In the genomic region with DNA sequence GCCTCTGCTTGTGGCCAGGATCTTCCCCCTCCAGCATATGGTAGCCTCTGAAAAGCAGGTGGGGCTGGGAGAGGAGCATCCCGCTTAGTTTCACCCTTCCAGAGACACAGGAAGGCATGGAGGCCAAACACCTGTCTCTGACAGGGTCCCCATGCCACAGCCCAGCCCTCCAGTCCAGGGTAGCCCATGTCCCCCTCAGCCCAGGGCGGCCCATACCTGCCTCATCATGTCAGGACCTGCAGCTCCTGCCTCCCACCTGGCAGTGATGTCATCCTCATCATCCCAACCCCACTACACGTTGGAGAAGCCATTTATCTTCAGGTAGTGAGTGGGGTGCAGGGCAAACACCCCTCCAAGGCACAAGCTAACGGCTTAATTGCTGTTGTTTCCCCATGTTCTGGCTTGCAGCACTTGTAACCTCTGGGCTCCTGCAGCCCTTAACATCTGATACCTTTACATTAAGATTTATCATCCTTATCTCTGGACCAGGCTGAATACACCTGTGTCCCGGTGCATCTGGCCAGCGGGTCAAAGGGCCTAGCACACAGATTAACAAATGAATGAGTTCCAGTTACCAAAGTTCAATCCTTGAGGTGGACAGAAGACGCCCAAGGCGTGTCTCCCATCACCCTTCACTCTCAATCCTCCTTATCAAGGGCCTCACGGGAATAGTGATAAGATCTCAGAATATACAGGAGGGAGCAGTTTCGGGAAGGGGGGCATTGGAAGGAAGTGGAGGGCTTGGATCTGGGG, we compare ENCODE assay signal across 1 cellular context.
TF ChIP-seq lines count a peak whose summit lies in the region.

No MANE protein-coding gene starts in this region.

TF ChIP-seq in GM12878, 131 proteins besides CTCF, POLR2A, EP300 and RAD21:
- TF ChIP-seq ZSCAN29 (IDR thresholded peaks at IDR 0.05) (no peak), TBL1XR1 (IDR thresholded peaks at IDR 0.05; ENCODE audit: low read depth, low read length) (no peak)
- TF ChIP-seq, protein P1, sequence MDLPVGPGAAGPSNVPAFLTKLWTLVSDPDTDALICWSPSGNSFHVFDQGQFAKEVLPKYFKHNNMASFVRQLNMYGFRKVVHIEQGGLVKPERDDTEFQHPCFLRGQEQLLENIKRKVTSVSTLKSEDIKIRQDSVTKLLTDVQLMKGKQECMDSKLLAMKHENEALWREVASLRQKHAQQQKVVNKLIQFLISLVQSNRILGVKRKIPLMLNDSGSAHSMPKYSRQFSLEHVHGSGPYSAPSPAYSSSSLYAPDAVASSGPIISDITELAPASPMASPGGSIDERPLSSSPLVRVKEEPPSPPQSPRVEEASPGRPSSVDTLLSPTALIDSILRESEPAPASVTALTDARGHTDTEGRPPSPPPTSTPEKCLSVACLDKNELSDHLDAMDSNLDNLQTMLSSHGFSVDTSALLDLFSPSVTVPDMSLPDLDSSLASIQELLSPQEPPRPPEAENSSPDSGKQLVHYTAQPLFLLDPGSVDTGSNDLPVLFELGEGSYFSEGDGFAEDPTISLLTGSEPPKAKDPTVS (IDR thresholded peaks at IDR 0.05; ENCODE audit: low read depth, low read length) = no peak
- TF ChIP-seq, protein P2, sequence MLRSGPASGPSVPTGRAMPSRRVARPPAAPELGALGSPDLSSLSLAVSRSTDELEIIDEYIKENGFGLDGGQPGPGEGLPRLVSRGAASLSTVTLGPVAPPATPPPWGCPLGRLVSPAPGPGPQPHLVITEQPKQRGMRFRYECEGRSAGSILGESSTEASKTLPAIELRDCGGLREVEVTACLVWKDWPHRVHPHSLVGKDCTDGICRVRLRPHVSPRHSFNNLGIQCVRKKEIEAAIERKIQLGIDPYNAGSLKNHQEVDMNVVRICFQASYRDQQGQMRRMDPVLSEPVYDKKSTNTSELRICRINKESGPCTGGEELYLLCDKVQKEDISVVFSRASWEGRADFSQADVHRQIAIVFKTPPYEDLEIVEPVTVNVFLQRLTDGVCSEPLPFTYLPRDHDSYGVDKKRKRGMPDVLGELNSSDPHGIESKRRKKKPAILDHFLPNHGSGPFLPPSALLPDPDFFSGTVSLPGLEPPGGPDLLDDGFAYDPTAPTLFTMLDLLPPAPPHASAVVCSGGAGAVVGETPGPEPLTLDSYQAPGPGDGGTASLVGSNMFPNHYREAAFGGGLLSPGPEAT (IDR thresholded peaks at IDR 0.05; ENCODE audit: low read depth) = no peak
- TF ChIP-seq, protein P3, sequence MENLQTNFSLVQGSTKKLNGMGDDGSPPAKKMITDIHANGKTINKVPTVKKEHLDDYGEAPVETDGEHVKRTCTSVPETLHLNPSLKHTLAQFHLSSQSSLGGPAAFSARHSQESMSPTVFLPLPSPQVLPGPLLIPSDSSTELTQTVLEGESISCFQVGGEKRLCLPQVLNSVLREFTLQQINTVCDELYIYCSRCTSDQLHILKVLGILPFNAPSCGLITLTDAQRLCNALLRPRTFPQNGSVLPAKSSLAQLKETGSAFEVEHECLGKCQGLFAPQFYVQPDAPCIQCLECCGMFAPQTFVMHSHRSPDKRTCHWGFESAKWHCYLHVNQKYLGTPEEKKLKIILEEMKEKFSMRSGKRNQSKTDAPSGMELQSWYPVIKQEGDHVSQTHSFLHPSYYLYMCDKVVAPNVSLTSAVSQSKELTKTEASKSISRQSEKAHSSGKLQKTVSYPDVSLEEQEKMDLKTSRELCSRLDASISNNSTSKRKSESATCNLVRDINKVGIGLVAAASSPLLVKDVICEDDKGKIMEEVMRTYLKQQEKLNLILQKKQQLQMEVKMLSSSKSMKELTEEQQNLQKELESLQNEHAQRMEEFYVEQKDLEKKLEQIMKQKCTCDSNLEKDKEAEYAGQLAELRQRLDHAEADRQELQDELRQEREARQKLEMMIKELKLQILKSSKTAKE (IDR thresholded peaks at IDR 0.05; ENCODE audit: low read depth, poor library complexity, severe bottlenecking) = no peak
TF ChIP-seq in GM12878: peak in this region for 0.
